In genomic region chr19:18518639-18519038, GRCh38 we compare ENCODE assay signal across 1 cellular context.
TF ChIP-seq lines count a peak whose summit lies in the region.

No MANE protein-coding gene starts in this region.

TF ChIP-seq in HepG2, 621 proteins besides CTCF, POLR2A, EP300 and RAD21 (continued from another document and continues in another):
- TF ChIP-seq ZNF414 (CRISPR knock-in tag; IDR thresholded peaks at IDR 0.05) (no peak), PPARG (CRISPR knock-in tag; conservative IDR thresholded peaks at IDR 0.05) (peak; percentile 66), SOX13 (IDR thresholded peaks at IDR 0.05) (no peak), SOX13 (CRISPR knock-in tag; conservative IDR thresholded peaks at IDR 0.05 in 1 of 2, IDR thresholded peaks at IDR 0.05 in 1 of 2) (peak in 1 of 2 experiments; percentile 62; a peak in 1 of 4 replicates), ZC3H13 (CRISPR knock-in tag; IDR thresholded peaks at IDR 0.05) (no peak), TFAP4 (IDR thresholded peaks at IDR 0.05; ENCODE audit: borderline replicate concordance, low read depth) (peak; percentile 95), RARA (CRISPR knock-in tag; IDR thresholded peaks at IDR 0.05) (peak; percentile 82), HNRNPH1 (optimal IDR thresholded peaks at IDR 0.05; ENCODE audit: low read depth, low read length) (no peak), LRRFIP1 (CRISPR knock-in tag; conservative IDR thresholded peaks at IDR 0.05) (no peak), KLF11 (CRISPR knock-in tag; IDR thresholded peaks at IDR 0.05) (no peak), ZNF616 (CRISPR knock-in tag; IDR thresholded peaks at IDR 0.05; ENCODE audit: low read depth) (no peak), FOXM1 (CRISPR knock-in tag; IDR thresholded peaks at IDR 0.05) (no peak), MAX (IDR thresholded peaks at IDR 0.05) (peak; percentile 72), ZNF784 (CRISPR knock-in tag; IDR thresholded peaks at IDR 0.05; ENCODE audit: borderline replicate concordance) (no peak), FOXO1 (CRISPR knock-in tag; IDR thresholded peaks at IDR 0.05) (peak; percentile 75), SALL2 (CRISPR knock-in tag; IDR thresholded peaks at IDR 0.05) (0 out of 2 replicates have a peak, but pooled peaks have one; percentile 34), AGO1 (IDR thresholded peaks at IDR 0.05; ENCODE audit: low read depth, low read length, poor library complexity, severe bottlenecking) (no peak), FOSL2 (CRISPR knock-in tag; IDR thresholded peaks at IDR 0.05) (peak; percentile 60), THAP7 (CRISPR knock-in tag; IDR thresholded peaks at IDR 0.05) (no peak), ZNF709 (CRISPR knock-in tag; IDR thresholded peaks at IDR 0.05) (no peak), ZNF264 (CRISPR knock-in tag; IDR thresholded peaks at IDR 0.05) (0 out of 2 replicates have a peak, but pooled peaks have one; percentile 47), KDM2A (CRISPR knock-in tag; IDR thresholded peaks at IDR 0.05; ENCODE audit: borderline replicate concordance, low read depth) (0 out of 2 replicates have a peak, but pooled peaks have one; percentile 15), ZNF687 (CRISPR knock-in tag; IDR thresholded peaks at IDR 0.05) (peak; percentile 74), AHR (CRISPR knock-in tag; IDR thresholded peaks at IDR 0.05) (no peak), ZNF468 (CRISPR knock-in tag; IDR thresholded peaks at IDR 0.05) (no peak), KMT2B (CRISPR knock-in tag; IDR thresholded peaks at IDR 0.05) (no peak), TEAD3 (CRISPR knock-in tag; optimal IDR thresholded peaks at IDR 0.05; ENCODE audit: borderline replicate concordance) (peak; percentile 55), HMG20A (CRISPR knock-in tag; IDR thresholded peaks at IDR 0.05; ENCODE audit: borderline replicate concordance) (peak; percentile 16; the same call in 1 of the 2 replicates), SPEN (CRISPR knock-in tag; IDR thresholded peaks at IDR 0.05; ENCODE audit: low read depth) (peak; percentile 43; the same call in 1 of the 2 replicates), ZNF644 (CRISPR knock-in tag; IDR thresholded peaks at IDR 0.05; ENCODE audit: low read depth) (no peak), FOXK2 (IDR thresholded peaks at IDR 0.05) (peak; percentile 53; the same call in 1 of the 2 replicates), CREBL2 (CRISPR knock-in tag; IDR thresholded peaks at IDR 0.05; ENCODE audit: borderline replicate concordance) (no peak), ZNF343 (CRISPR knock-in tag; IDR thresholded peaks at IDR 0.05) (no peak), FOXJ3 (CRISPR knock-in tag; IDR thresholded peaks at IDR 0.05; ENCODE audit: borderline replicate concordance) (peak; percentile 52; the same call in 1 of the 2 replicates), ZNF549 (CRISPR knock-in tag; IDR thresholded peaks at IDR 0.05) (peak; percentile 25; the same call in 1 of the 2 replicates), CBX2 (IDR thresholded peaks at IDR 0.05; ENCODE audit: low read depth, low read length) (no peak), CBX2 (CRISPR knock-in tag; IDR thresholded peaks at IDR 0.05; ENCODE audit: low read depth) (no peak), CAMTA2 (CRISPR knock-in tag; IDR thresholded peaks at IDR 0.05; ENCODE audit: borderline replicate concordance) (no peak), CCDC6 (CRISPR knock-in tag; IDR thresholded peaks at IDR 0.05) (0 out of 2 replicates have a peak, but pooled peaks have one; percentile 30), RXRB (CRISPR knock-in tag; IDR thresholded peaks at IDR 0.05; ENCODE audit: borderline replicate concordance) (peak; percentile 74), CENPBD1 (CRISPR knock-in tag; IDR thresholded peaks at IDR 0.05; ENCODE audit: borderline replicate concordance, low read depth) (no peak), CHD2 (IDR thresholded peaks at IDR 0.05; ENCODE audit: low read depth, low read length) (no peak), ELF3 (CRISPR knock-in tag; IDR thresholded peaks at IDR 0.05) (peak; percentile 43), MTF1 (CRISPR knock-in tag; IDR thresholded peaks at IDR 0.05) (no peak), ASH2L (IDR thresholded peaks at IDR 0.05; ENCODE audit: insufficient read length, low read depth, low read length) (no peak), DNMT1 (CRISPR knock-in tag; IDR thresholded peaks at IDR 0.05) (no peak), SKIL (CRISPR knock-in tag; IDR thresholded peaks at IDR 0.05; ENCODE audit: borderline replicate concordance) (0 out of 2 replicates have a peak, but pooled peaks have one; percentile 24), MEIS2 (CRISPR knock-in tag; IDR thresholded peaks at IDR 0.05) (peak; percentile 83), TBX2 (CRISPR knock-in tag; IDR thresholded peaks at IDR 0.05; ENCODE audit: borderline replicate concordance) (no peak), SYNCRIP (IDR thresholded peaks at IDR 0.05; ENCODE audit: insufficient read depth, low read depth, low read length) (no peak), ZFX (CRISPR knock-in tag; IDR thresholded peaks at IDR 0.05; ENCODE audit: low read depth) (peak; percentile 30; the same call in 1 of the 2 replicates), FOXK1 (CRISPR knock-in tag; IDR thresholded peaks at IDR 0.05; ENCODE audit: borderline replicate concordance, low read depth) (peak; percentile 35; the same call in 1 of the 2 replicates), ZNF350 (CRISPR knock-in tag; IDR thresholded peaks at IDR 0.05; ENCODE audit: borderline replicate concordance, low read depth) (no peak; the same call in 1 of the 2 replicates), TFE3 (CRISPR knock-in tag; IDR thresholded peaks at IDR 0.05) (peak; percentile 32; the same call in 1 of the 2 replicates), HDAC2 (CRISPR knock-in tag; IDR thresholded peaks at IDR 0.05) (peak; percentile 75; the same call in 1 of the 2 replicates), BATF2 (CRISPR knock-in tag; IDR thresholded peaks at IDR 0.05) (no peak)
